ENCODE assay signal across 8 cellular contexts in the genomic region with DNA sequence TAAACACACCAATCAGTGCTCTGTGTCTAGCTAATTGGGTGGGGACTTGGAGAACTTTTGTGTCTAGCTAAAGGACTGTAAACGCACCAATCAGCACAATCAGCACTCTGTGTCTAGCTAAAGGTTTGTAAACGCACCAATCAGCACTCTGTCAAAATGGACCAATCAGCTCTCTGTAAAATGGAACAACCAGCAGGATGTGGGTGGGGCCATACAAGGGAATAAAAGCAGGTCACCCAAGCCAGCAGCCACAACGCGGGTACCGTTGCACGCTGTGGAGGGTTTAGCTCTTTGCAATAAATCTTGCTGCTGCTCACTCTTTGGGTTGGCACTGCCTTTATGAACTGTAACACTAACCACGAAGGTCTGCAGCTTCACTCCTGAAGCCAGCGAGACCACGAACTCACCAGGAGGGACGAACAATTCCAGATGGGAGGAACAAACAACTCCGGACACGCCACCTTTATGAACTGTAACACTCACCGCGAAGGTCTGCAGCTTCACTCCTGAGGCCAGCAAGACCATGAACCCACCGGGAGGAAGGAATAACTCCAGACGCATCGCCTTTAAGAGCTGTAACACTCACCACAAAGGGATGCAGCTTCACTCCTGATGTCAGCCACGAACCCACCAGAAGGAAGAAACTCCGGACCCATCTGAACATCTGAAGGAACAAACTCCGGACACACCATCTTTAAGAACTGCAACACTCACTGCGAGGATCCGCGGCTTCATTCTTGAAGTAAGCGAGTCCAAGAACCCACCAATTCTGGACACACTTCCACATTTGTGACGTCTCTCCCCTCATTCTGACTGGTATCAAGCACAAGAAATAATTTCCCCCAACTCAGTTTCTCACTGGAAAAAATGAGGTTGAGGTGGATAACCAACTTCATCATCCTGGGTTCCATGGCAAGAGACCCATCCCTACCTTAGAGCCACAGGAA.
DNase-seq lines count a peak whose midpoint lies in the region; ATAC-seq and TF ChIP-seq lines count a peak whose summit lies in the region.
"Not testable (repeated sequence)": the region's sequence is repeated elsewhere in the genome, so short reads cannot be mapped to it uniquely, and the experiment has no call there.

No MANE protein-coding gene starts in this region.

- not testable (repeated sequence) for H3K36me3 ChIP-seq in thoracic aorta

- not testable (repeated sequence) for H3K27ac ChIP-seq in thoracic aorta

- ATAC-seq in GM18505 (IDR thresholded peaks at IDR 0.05; ENCODE audit: unreplicated experiment) (peak; percentile 15), HG02759 (IDR thresholded peaks at IDR 0.05; ENCODE audit: unreplicated experiment) (peak; percentile 25)
- ATAC-seq in thoracic aorta (ENCODE audit: insufficient number of reproducible peaks, low FRiP score, low read depth) = not testable (repeated sequence)

- H3K4me3 ChIP-seq in NB4 (ENCODE audit: low read depth, low read length) = not testable (repeated sequence)
- H3K4me3 ChIP-seq in thoracic aorta = peak overlapping the region; percentile 51

- H3K36me3 Mint-ChIP-seq in activated CD4-positive, alpha-beta T cell treated with anti-CD3 and anti-CD28 coated beads, Interleukin-2, amount 10 ng/mL, durations not matched to agents 7 days and 5 days (ENCODE audit: low read depth) = peaks cover 27% of the 10 kb centered on the region
- not testable (repeated sequence) for H3K36me3 Mint-ChIP-seq in immature natural killer cell

- DNase-seq in NB4 (ENCODE audit: low read depth) = peak; percentile 17
- DNase-seq in activated CD4-positive, alpha-beta T cell treated with anti-CD3 and anti-CD28 coated beads, Interleukin-2, amount 10 ng/mL, durations not matched to agents 7 days and 5 days = peak; percentile 73
- DNase-seq in activated naive CD4-positive, alpha-beta T cell (lab: John Stamatoyannopoulos, UW) = peak; percentile 25 to 46 (median 30)
- peak; percentile 51 to 70 (median 62) for DNase-seq in immature natural killer cell
- DNase-seq in stimulated activated CD4-positive, alpha-beta T cell treated with anti-CD3 and anti-CD28 coated beads, Interleukin-1b, Interleukin-23, amount 100 ng/mL, for 4 hours (ENCODE audit: low read depth in 2 of 2) = peak; percentile 47 to 75
- DNase-seq in thoracic aorta (ENCODE audit: low spot score) = not testable (repeated sequence)

- H3K4me3 Mint-ChIP-seq in activated CD4-positive, alpha-beta T cell treated with anti-CD3 and anti-CD28 coated beads, Interleukin-2, amount 10 ng/mL, durations not matched to agents 7 days and 5 days = peak overlapping the region; percentile 74
- peak overlapping the region; percentile 91 to 98 (median 92) for H3K4me3 Mint-ChIP-seq in immature natural killer cell

- H3K4me1 ChIP-seq in thoracic aorta (ENCODE audit: control insufficient read depth in 1 of 2, low read depth in 2 of 2) = not testable (repeated sequence)

- TF ChIP-seq CTCF in NB4 (IDR thresholded peaks at IDR 0.05; ENCODE audit: low read depth, low read length); thoracic aorta (IDR thresholded peaks at IDR 0.05): not testable (repeated sequence)

- not testable (repeated sequence) for H3K27me3 ChIP-seq in thoracic aorta (replicated peaks; ENCODE audit: insufficient read depth)

- peaks cover 28% of the 10 kb centered on the region for H3K9me3 Mint-ChIP-seq in activated CD4-positive, alpha-beta T cell treated with anti-CD3 and anti-CD28 coated beads, Interleukin-2, amount 10 ng/mL, durations not matched to agents 7 days and 5 days
- not testable (repeated sequence) for H3K9me3 Mint-ChIP-seq in immature natural killer cell

- peak; percentile 24 for TF ChIP-seq POLR2A in GM18505 (IDR thresholded peaks at IDR 0.05; ENCODE audit: borderline replicate concordance, extremely low read depth, insufficient read depth, insufficient read length)
- not testable (repeated sequence) for TF ChIP-seq POLR2A in NB4 (IDR thresholded peaks at IDR 0.05; ENCODE audit: extremely low read depth, insufficient read length)

- peaks cover 50% of the 10 kb centered on the region for H3K4me1 Mint-ChIP-seq in activated CD4-positive, alpha-beta T cell treated with anti-CD3 and anti-CD28 coated beads, Interleukin-2, amount 10 ng/mL, durations not matched to agents 7 days and 5 days
- peaks cover 18 to 19% of the 10 kb centered on the region in 2 donors for H3K4me1 Mint-ChIP-seq in immature natural killer cell

- CTCF ChIA-PET in activated CD4-positive, alpha-beta T cell treated with anti-CD3 and anti-CD28 coated beads, Interleukin-2, amount 10 ng/mL, durations not matched to agents 7 days and 5 days (lab: Charles Lee) = interaction anchor here (0.6 to 2.4 kb wide), 16 partner anchors 12 to 1645 kb away, joined by 3 to 18 read pairs (median 3); a partner anchor contains a TSS

- peak overlapping the region; percentile 88 for H3K27ac Mint-ChIP-seq in activated CD4-positive, alpha-beta T cell treated with anti-CD3 and anti-CD28 coated beads, Interleukin-2, amount 10 ng/mL, durations not matched to agents 7 days and 5 days
- peak overlapping the region; percentile 78 to 95 (median 90) for H3K27ac Mint-ChIP-seq in immature natural killer cell

- POLR2A ChIA-PET in activated CD4-positive, alpha-beta T cell treated with anti-CD3 and anti-CD28 coated beads, Interleukin-2, amount 10 ng/mL, durations not matched to agents 7 days and 5 days (lab: Charles Lee) = interaction anchor here (0.5 to 1.9 kb wide), 8 partner anchors 30 to 345 kb away, joined by 3 to 8 read pairs (median 5); no protein-coding TSS in a partner anchor

- H3K9me3 ChIP-seq in thoracic aorta = not testable (repeated sequence)

- H3K27me3 Mint-ChIP-seq in activated CD4-positive, alpha-beta T cell treated with anti-CD3 and anti-CD28 coated beads, Interleukin-2, amount 10 ng/mL, durations not matched to agents 7 days and 5 days; immature natural killer cell (ENCODE audit: low read depth in 3 of 3): not testable (repeated sequence)
